3 cellular contexts compared by ENCODE assay signal in the genomic region with DNA sequence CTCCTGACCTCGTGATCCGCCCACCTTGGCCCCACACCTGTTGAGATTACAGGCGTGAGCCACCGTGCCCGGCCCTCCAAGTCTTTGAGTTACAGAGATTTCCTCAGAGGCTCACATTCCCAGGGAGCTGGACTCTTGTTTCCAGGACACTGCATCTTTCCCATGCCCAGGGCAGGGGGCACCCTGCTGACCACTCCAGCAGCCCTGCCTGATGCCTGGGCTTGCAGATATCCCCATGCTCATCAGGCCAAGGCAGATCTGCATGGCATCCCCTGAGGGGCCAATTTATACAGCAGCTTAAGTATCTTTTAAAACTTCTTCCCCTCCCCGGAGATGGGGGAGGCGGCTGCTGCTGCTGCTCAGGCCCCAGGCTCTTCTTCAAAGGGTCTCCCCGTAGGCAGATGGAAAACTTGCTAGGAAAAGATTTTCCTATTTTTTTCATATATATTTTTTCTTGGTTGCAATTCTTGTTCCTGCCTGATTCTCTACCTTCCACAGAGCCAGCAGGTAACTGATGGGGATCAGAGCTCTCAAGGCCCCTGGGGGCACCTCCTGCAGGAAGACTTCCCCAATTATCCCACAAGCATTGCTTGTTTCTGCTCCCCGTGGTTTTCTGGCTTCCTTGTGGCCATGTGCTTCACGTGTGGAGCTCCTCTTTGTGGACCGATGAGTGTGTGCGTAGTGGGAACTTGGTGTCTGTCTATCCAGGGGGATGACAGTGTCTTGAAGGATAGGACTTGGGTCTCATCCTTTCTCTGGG.
TF ChIP-seq lines count a peak whose summit lies in the region.

No MANE protein-coding gene starts in this region.

TF ChIP-seq in SK-N-SH, 30 proteins besides CTCF, POLR2A, EP300 and RAD21:
- no peak for TF ChIP-seq ELF1 (IDR thresholded peaks at IDR 0.05)
- no peak for TF ChIP-seq NRF1 (IDR thresholded peaks at IDR 0.05; ENCODE audit: low read depth, low read length)
TF ChIP-seq in SK-N-SH: peak in this region for 0.

TF ChIP-seq in SK-N-SH treated with all-trans-retinoic acid at 6 μM for 48 hours, 23 proteins besides CTCF, POLR2A, EP300 and RAD21 (continues in another document):
- no peak for TF ChIP-seq TCF4 (CRISPR knock-in tag; IDR thresholded peaks at IDR 0.05; ENCODE audit: borderline replicate concordance)
- TF ChIP-seq, protein P1, sequence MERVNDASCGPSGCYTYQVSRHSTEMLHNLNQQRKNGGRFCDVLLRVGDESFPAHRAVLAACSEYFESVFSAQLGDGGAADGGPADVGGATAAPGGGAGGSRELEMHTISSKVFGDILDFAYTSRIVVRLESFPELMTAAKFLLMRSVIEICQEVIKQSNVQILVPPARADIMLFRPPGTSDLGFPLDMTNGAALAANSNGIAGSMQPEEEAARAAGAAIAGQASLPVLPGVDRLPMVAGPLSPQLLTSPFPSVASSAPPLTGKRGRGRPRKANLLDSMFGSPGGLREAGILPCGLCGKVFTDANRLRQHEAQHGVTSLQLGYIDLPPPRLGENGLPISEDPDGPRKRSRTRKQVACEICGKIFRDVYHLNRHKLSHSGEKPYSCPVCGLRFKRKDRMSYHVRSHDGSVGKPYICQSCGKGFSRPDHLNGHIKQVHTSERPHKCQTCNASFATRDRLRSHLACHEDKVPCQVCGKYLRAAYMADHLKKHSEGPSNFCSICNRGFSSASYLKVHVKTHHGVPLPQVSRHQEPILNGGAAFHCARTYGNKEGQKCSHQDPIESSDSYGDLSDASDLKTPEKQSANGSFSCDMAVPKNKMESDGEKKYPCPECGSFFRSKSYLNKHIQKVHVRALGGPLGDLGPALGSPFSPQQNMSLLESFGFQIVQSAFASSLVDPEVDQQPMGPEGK (CRISPR knock-in tag; IDR thresholded peaks at IDR 0.05; ENCODE audit: borderline replicate concordance): no peak
- no peak for TF ChIP-seq ZNF565 (CRISPR knock-in tag; conservative IDR thresholded peaks at IDR 0.05; ENCODE audit: low read depth)
- no peak for TF ChIP-seq BACH2 (CRISPR knock-in tag; IDR thresholded peaks at IDR 0.05; ENCODE audit: borderline replicate concordance)
- no peak for TF ChIP-seq ESRRG (CRISPR knock-in tag; IDR thresholded peaks at IDR 0.05)
- TF ChIP-seq SNAI2 (CRISPR knock-in tag; IDR thresholded peaks at IDR 0.05): no peak
- TF ChIP-seq RARB (CRISPR knock-in tag; IDR thresholded peaks at IDR 0.05): no peak
- no peak for TF ChIP-seq GLIS3 (CRISPR knock-in tag; IDR thresholded peaks at IDR 0.05)
- TF ChIP-seq ISL1 (CRISPR knock-in tag; IDR thresholded peaks at IDR 0.05): no peak
- TF ChIP-seq, protein P2, sequence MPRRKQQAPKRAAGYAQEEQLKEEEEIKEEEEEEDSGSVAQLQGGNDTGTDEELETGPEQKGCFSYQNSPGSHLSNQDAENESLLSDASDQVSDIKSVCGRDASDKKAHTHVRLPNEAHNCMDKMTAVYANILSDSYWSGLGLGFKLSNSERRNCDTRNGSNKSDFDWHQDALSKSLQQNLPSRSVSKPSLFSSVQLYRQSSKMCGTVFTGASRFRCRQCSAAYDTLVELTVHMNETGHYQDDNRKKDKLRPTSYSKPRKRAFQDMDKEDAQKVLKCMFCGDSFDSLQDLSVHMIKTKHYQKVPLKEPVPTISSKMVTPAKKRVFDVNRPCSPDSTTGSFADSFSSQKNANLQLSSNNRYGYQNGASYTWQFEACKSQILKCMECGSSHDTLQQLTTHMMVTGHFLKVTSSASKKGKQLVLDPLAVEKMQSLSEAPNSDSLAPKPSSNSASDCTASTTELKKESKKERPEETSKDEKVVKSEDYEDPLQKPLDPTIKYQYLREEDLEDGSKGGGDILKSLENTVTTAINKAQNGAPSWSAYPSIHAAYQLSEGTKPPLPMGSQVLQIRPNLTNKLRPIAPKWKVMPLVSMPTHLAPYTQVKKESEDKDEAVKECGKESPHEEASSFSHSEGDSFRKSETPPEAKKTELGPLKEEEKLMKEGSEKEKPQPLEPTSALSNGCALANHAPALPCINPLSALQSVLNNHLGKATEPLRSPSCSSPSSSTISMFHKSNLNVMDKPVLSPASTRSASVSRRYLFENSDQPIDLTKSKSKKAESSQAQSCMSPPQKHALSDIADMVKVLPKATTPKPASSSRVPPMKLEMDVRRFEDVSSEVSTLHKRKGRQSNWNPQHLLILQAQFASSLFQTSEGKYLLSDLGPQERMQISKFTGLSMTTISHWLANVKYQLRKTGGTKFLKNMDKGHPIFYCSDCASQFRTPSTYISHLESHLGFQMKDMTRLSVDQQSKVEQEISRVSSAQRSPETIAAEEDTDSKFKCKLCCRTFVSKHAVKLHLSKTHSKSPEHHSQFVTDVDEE (CRISPR knock-in tag; IDR thresholded peaks at IDR 0.05): no peak
- TF ChIP-seq, protein P3, sequence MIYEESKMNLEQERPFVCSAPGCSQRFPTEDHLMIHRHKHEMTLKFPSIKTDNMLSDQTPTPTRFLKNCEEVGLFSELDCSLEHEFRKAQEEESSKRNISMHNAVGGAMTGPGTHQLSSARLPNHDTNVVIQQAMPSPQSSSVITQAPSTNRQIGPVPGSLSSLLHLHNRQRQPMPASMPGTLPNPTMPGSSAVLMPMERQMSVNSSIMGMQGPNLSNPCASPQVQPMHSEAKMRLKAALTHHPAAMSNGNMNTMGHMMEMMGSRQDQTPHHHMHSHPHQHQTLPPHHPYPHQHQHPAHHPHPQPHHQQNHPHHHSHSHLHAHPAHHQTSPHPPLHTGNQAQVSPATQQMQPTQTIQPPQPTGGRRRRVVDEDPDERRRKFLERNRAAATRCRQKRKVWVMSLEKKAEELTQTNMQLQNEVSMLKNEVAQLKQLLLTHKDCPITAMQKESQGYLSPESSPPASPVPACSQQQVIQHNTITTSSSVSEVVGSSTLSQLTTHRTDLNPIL (CRISPR knock-in tag; IDR thresholded peaks at IDR 0.05; ENCODE audit: low read depth): no peak
- TF ChIP-seq PPARA (CRISPR knock-in tag; IDR thresholded peaks at IDR 0.05; ENCODE audit: borderline replicate concordance): no peak
- TF ChIP-seq ZNF8 (CRISPR knock-in tag; IDR thresholded peaks at IDR 0.05): no peak
- TF ChIP-seq, protein P4, sequence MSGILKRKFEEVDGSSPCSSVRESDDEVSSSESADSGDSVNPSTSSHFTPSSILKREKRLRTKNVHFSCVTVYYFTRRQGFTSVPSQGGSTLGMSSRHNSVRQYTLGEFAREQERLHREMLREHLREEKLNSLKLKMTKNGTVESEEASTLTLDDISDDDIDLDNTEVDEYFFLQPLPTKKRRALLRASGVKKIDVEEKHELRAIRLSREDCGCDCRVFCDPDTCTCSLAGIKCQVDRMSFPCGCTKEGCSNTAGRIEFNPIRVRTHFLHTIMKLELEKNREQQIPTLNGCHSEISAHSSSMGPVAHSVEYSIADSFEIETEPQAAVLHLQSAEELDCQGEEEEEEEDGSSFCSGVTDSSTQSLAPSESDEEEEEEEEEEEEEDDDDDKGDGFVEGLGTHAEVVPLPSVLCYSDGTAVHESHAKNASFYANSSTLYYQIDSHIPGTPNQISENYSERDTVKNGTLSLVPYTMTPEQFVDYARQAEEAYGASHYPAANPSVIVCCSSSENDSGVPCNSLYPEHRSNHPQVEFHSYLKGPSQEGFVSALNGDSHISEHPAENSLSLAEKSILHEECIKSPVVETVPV (CRISPR knock-in tag; IDR thresholded peaks at IDR 0.05): no peak
- TF ChIP-seq ZC3H10 (CRISPR knock-in tag; IDR thresholded peaks at IDR 0.05): no peak
- no peak for TF ChIP-seq ZFP30 (CRISPR knock-in tag; IDR thresholded peaks at IDR 0.05)
- TF ChIP-seq OSR1 (CRISPR knock-in tag; IDR thresholded peaks at IDR 0.05): no peak
- no peak for TF ChIP-seq ZNF70 (CRISPR knock-in tag; IDR thresholded peaks at IDR 0.05)
- TF ChIP-seq ZFP3 (CRISPR knock-in tag; IDR thresholded peaks at IDR 0.05): no peak

TF ChIP-seq in H1, 55 proteins besides CTCF, POLR2A, EP300 and RAD21:
- TF ChIP-seq CTBP2 (IDR thresholded peaks at IDR 0.05; ENCODE audit: borderline replicate concordance, insufficient read depth, insufficient read length, low read length) (no peak), EZH2 (IDR thresholded peaks at IDR 0.05; ENCODE audit: low read depth, low read length, severe bottlenecking) (no peak), NRF1 (IDR thresholded peaks at IDR 0.05; ENCODE audit: low read depth, low read length) (no peak), RBBP5 (IDR thresholded peaks at IDR 0.05; ENCODE audit: borderline replicate concordance, low read depth, low read length) (no peak), CREB1 (IDR thresholded peaks at IDR 0.05) (no peak), KDM1A (IDR thresholded peaks at IDR 0.05; ENCODE audit: borderline replicate concordance, low read length) (no peak), BACH1 (IDR thresholded peaks at IDR 0.05; ENCODE audit: low read length) (no peak), TAF7 (optimal IDR thresholded peaks at IDR 0.05; ENCODE audit: borderline replicate concordance, low read depth, low read length) (no peak), ASH2L (IDR thresholded peaks at IDR 0.05; ENCODE audit: low read length) (no peak), SP4 (IDR thresholded peaks at IDR 0.05; ENCODE audit: low read length) (no peak), NANOG (IDR thresholded peaks at IDR 0.05; ENCODE audit: insufficient read depth, low read depth, low read length, poor library complexity, severe bottlenecking) (no peak), POLR2AphosphoS5 (IDR thresholded peaks at IDR 0.05; ENCODE audit: low read depth, low read length) (no peak), SP1 (IDR thresholded peaks at IDR 0.05; ENCODE audit: low read depth, low read length) (no peak), KDM5A (IDR thresholded peaks at IDR 0.05; ENCODE audit: low read length) (no peak), SP2 (IDR thresholded peaks at IDR 0.05; ENCODE audit: low read length) (no peak)
